ENCODE assay signal across 16 cellular contexts in genomic region chr17:64457156-64457555, GRCh38. TPM values are rescaled to one million over a fixed set of nuclear protein-coding genes. Genes with fewer than 3 reads are reported as not detected.
A peak's percentile ranks its signal among the peaks of the same experiment; 100 is the strongest.
DNase-seq lines count a peak whose midpoint lies in the region; ATAC-seq and TF ChIP-seq lines count a peak whose summit lies in the region.
"Had no signal": no experiment of that assay in that cellular context is flagged by ENCODE, and none has a peak within 500 bp of the region (broad histone marks: within the 10 kb centered on the region; RNA-seq: fewer than 3 reads in every experiment).

No MANE protein-coding gene starts in this region.

- TF ChIP-seq CTCF in SU-DHL-6 (IDR thresholded peaks at IDR 0.05; ENCODE audit: insufficient read depth, low read length, poor library complexity, severe bottlenecking), result no peak
- no peak for TF ChIP-seq CTCF in mammary epithelial cell (conservative IDR thresholded peaks at IDR 0.05 in 1 of 2, IDR thresholded peaks at IDR 0.05 in 1 of 2; ENCODE audit: extremely low read depth in 1 of 2, insufficient read depth in 1 of 2, low read depth in 1 of 2, low read length in 2 of 2)

- H2AFZ ChIP-seq in SU-DHL-6 (ENCODE audit: low read depth, low read length, severe bottlenecking) (no peak overlapping the region), mammary epithelial cell (ENCODE audit: low read depth, low read length) (no peak overlapping the region)

- peak; percentile 1 for DNase-seq in DMS79 treated with DMSO at 0.1 percent for 48 hours (lab: John Stamatoyannopoulos, UW)
- DNase-seq in DMS79 (lab: John Stamatoyannopoulos, UW), result no peak
- peak; percentile 86 for DNase-seq in fibroblast of peridontal ligament (ENCODE audit: extremely low read depth)
- no peak for DNase-seq in mammary epithelial cell
- DNase-seq: cortex of kidney; foreskin melanocyte; naive thymus-derived CD8-positive, alpha-beta T cell; Peyer's patch; T1000; transverse colon had no signal

- in situ Hi-C loops in mammary epithelial cell (cut with MboI; ENCODE audit: low sequenced_read_pairs in 2 of 2), result no loop called here

- H3K27ac ChIP-seq in SU-DHL-6 (ENCODE audit: low read depth, low read length) (peak overlapping the region; percentile 80), mammary epithelial cell (ENCODE audit: insufficient read depth, low read depth, low read length) (no peak overlapping the region)
- H3K27ac ChIP-seq: 22Rv1 had no signal

- H3K36me3 ChIP-seq in SU-DHL-6 (ENCODE audit: low read length) (no peaks in the 10 kb centered on the region), skeletal muscle satellite cell (ENCODE audit: insufficient read depth, low read length) (no peaks in the 10 kb centered on the region), mammary epithelial cell (ENCODE audit: insufficient read depth, low read length) (no peaks in the 10 kb centered on the region)
- H3K36me3 ChIP-seq: Peyer's patch, transverse colon had no signal

- no peaks in the 10 kb centered on the region for H3K9me3 ChIP-seq in SU-DHL-6 (ENCODE audit: insufficient read depth, low read length)
- no peaks in the 10 kb centered on the region for H3K9me3 ChIP-seq in skeletal muscle satellite cell (replicated peaks; ENCODE audit: low read length)
- H3K9me3 ChIP-seq in mammary epithelial cell (replicated peaks; ENCODE audit: insufficient read depth, low read length), result no peaks in the 10 kb centered on the region
- H3K9me3 ChIP-seq: Peyer's patch, transverse colon had no signal

- H3K4me1 ChIP-seq in skeletal muscle satellite cell (ENCODE audit: control insufficient read depth, insufficient read depth, low read length) (peaks cover 19% of the 10 kb centered on the region), mammary epithelial cell (ENCODE audit: insufficient read depth, low read length) (peaks cover 5% of the 10 kb centered on the region)

- no peaks in the 10 kb centered on the region for H4K20me1 ChIP-seq in SU-DHL-6 (ENCODE audit: low read depth, low read length)
- no peaks in the 10 kb centered on the region for H4K20me1 ChIP-seq in mammary epithelial cell (ENCODE audit: insufficient read depth, low read length)

- WGBS in mammary epithelial cell (ENCODE audit: low coverage, missing lambda C conversion rate), result 83% methylated on average over 7 of the region's 7 CpGs

- H3K4me3 ChIP-seq in SU-DHL-6 (ENCODE audit: insufficient read depth, low read length, poor library complexity, severe bottlenecking) (no peak overlapping the region), skeletal muscle satellite cell (ENCODE audit: low read length) (no peak overlapping the region), mammary epithelial cell (replicated peaks in 1 of 3; ENCODE audit: insufficient read depth in 1 of 3, low read depth in 2 of 3, low read length in 3 of 3) (no peak overlapping the region)
- H3K4me3 ChIP-seq: Peyer's patch, transverse colon had no signal

- no TSS peak for BruUV-seq in mammary epithelial cell (replicated peaks; lab: Mats Ljungman, UMichigan)

- peak overlapping the region; percentile 47 for H3K4me2 ChIP-seq in SU-DHL-6 (ENCODE audit: low read depth, low read length, poor library complexity, severe bottlenecking)
- H3K4me2 ChIP-seq in skeletal muscle satellite cell (ENCODE audit: low read length), result peak overlapping the region; percentile 31
- H3K4me2 ChIP-seq in mammary epithelial cell (ENCODE audit: insufficient read depth, low read depth, low read length), result no peak overlapping the region

- intact Hi-C loops in mammary epithelial cell (cut with micrococcal nuclease), result no loop called here

- dilution Hi-C loops in mammary epithelial cell (cut with HindIII; ENCODE audit: low sequenced_read_pairs), result no loop called here

- no peaks in the 10 kb centered on the region for H3K27me3 ChIP-seq in SU-DHL-6 (ENCODE audit: low read length)
- no peaks in the 10 kb centered on the region for H3K27me3 ChIP-seq in skeletal muscle satellite cell (ENCODE audit: control insufficient read depth, insufficient read depth, low read length)
- peaks cover 3% of the 10 kb centered on the region for H3K27me3 ChIP-seq in mammary epithelial cell (ENCODE audit: insufficient read depth, low read length)
- H3K27me3 ChIP-seq: Peyer's patch, transverse colon had no signal

- CTCF ChIA-PET in mammary epithelial cell (lab: Charles Lee; ENCODE audit: low non-redundant PET), result no interaction called here

- no peak for ATAC-seq in HG03520 (IDR thresholded peaks at IDR 0.05; ENCODE audit: unreplicated experiment)
- no peak for ATAC-seq in GM21381 (IDR thresholded peaks at IDR 0.05; ENCODE audit: unreplicated experiment)

- no peaks in the 10 kb centered on the region for H3K9me2 ChIP-seq in SU-DHL-6 (replicated peaks; ENCODE audit: insufficient read depth, low read length)

- H3K9ac ChIP-seq in SU-DHL-6 (ENCODE audit: low read length) (no peak overlapping the region), skeletal muscle satellite cell (ENCODE audit: low read depth, low read length) (no peak overlapping the region), mammary epithelial cell (ENCODE audit: insufficient read depth, low read length) (no peak overlapping the region)

- H3F3A ChIP-seq in SU-DHL-6 (ENCODE audit: insufficient read depth), result peaks cover 18% of the 10 kb centered on the region

- H3K79me2 ChIP-seq in SU-DHL-6 (ENCODE audit: insufficient read depth, low read length) (no peaks in the 10 kb centered on the region), mammary epithelial cell (ENCODE audit: insufficient read depth, low read length) (no peaks in the 10 kb centered on the region)

RNA-seq across cellular contexts. Expression of gene MILR1, which starts 8.2 kb away (rescaled TPM):
- 26.2 and 28.6 TPM in 2 replicates for total RNA-seq in skeletal muscle satellite cell (2012; rRNA removed)
- total RNA-seq in mammary epithelial cell, result under 1 TPM in 1 of 2 donors, not detected in 1; 0.33 TPM
- 2.5 TPM for polyA plus RNA-seq in mammary epithelial cell
- not detected for polyA minus RNA-seq in mammary epithelial cell
- total RNA-seq: naive thymus-derived CD8-positive, alpha-beta T cell had no signal
- polyA plus RNA-seq: keratinocyte; naive thymus-derived CD8-positive, alpha-beta T cell had no signal

RNA-seq across cellular contexts. Expression of gene POLG2, which starts 39.7 kb away (rescaled TPM):
- total RNA-seq in skeletal muscle satellite cell (2012; rRNA removed), result 4.8 and 5.9 TPM in 2 replicates
- 10 to 100 TPM in 1 of 2 donors, 1 to 10 TPM in 1; 3.8 to 17.7 TPM for total RNA-seq in mammary epithelial cell
- polyA plus RNA-seq in mammary epithelial cell, result 5.1 TPM
- polyA minus RNA-seq in mammary epithelial cell, result 3.4 TPM

RNA-seq across cellular contexts. Expression of gene DDX5, which starts 48.9 kb away (rescaled TPM):
- 240 and 255 TPM in 2 replicates for total RNA-seq in skeletal muscle satellite cell (2012; rRNA removed)
- total RNA-seq in mammary epithelial cell, result 100 to 1,000 TPM; 365 to 726 TPM
- polyA plus RNA-seq in mammary epithelial cell, result 459 TPM
- polyA minus RNA-seq in mammary epithelial cell, result 589 TPM

RNA-seq across cellular contexts. Expression of gene CEP95, which starts 49.6 kb away (rescaled TPM):
- 12.9 and 17.5 TPM in 2 replicates for total RNA-seq in skeletal muscle satellite cell (2012; rRNA removed)
- 10 to 100 TPM; 18.7 to 36.5 TPM for total RNA-seq in mammary epithelial cell
- polyA plus RNA-seq in mammary epithelial cell, result 14.6 TPM
- polyA minus RNA-seq in mammary epithelial cell, result 19.4 TPM

Comparison
In these comparisons a context has a peak if more than half of its experiments do, and no peak if none do; other contexts are left out.
1. DNase-seq: peak in DMS79 treated with DMSO at 0.1 percent for 48 hours (single experiment) and fibroblast of peridontal ligament (single experiment); none in DMS79 (single experiment) and mammary epithelial cell (single experiment).